In genomic region chr12:119375619-119376018, GRCh38 we compare ENCODE assay signal across 15 cellular contexts. TPM values are rescaled to one million over a fixed set of nuclear protein-coding genes. Genes with fewer than 3 reads are reported as not detected.
DNase-seq lines count a peak whose midpoint lies in the region; ATAC-seq and TF ChIP-seq lines count a peak whose summit lies in the region.
"Had no signal": no experiment of that assay in that cellular context is flagged by ENCODE, and none has a peak within 500 bp of the region (broad histone marks: within the 10 kb centered on the region; RNA-seq: fewer than 3 reads in every experiment).

No MANE protein-coding gene starts in this region.

- H3K4me3 Mint-ChIP-seq in osteocyte (ENCODE audit: unreplicated experiment), result no peak overlapping the region

- H3K9me3 Mint-ChIP-seq in osteocyte (ENCODE audit: unreplicated experiment), result peaks cover 16% of the 10 kb centered on the region

- no peaks in the 10 kb centered on the region for H3K4me1 Mint-ChIP-seq in osteocyte (ENCODE audit: unreplicated experiment)

- no peak overlapping the region for H3K4me3 ChIP-seq in BE2C (ENCODE audit: low read depth, low read length)
- H3K4me3 ChIP-seq: dorsolateral prefrontal cortex had no signal

- no peaks in the 10 kb centered on the region for H3K27me3 Mint-ChIP-seq in osteocyte (ENCODE audit: unreplicated experiment)

- ATAC-seq in GM21515 (IDR thresholded peaks at IDR 0.05; ENCODE audit: unreplicated experiment), result peak; percentile 67

- no peaks in the 10 kb centered on the region for H3K9me3 ChIP-seq in BE2C

- DNase-seq in SIG-M5 treated with dmso at 0.1 percent for 504 hours (lab: John Stamatoyannopoulos, UW; ENCODE audit: unreplicated experiment) (peak; percentile 75), SIG-M5 (lab: John Stamatoyannopoulos, UW) (no peak), UCSD-AML1 (lab: John Stamatoyannopoulos, UW; ENCODE audit: unreplicated experiment) (peak; percentile 51), pons (ENCODE audit: low spot score) (peak; percentile 86), BE2C (no peak), NCI-H1436 (lab: John Stamatoyannopoulos, UW) (no peak), osteocyte (ENCODE audit: extremely low spot score, unreplicated experiment) (no peak)
- DNase-seq: activated CD4-positive, alpha-beta T cell treated with anti-CD3 and anti-CD28 coated beads, Interleukin-2, amount 50 U/mL, for 48 hours; COR-L47; NCI-H146; NCI-H526 treated with DMSO at 0.1 percent for 48 hours; T-helper 9 cell had no signal

- TF ChIP-seq CTCF in BE2C (IDR thresholded peaks at IDR 0.05; ENCODE audit: low read depth, low read length), result no peak
- no peak for TF ChIP-seq CTCF in osteocyte (IDR thresholded peaks at IDR 0.05)

- no peaks in the 10 kb centered on the region for H3K27me3 ChIP-seq in BE2C
- H3K27me3 ChIP-seq: dorsolateral prefrontal cortex had no signal

- H3K36me3 ChIP-seq in BE2C, result no peaks in the 10 kb centered on the region

- no peaks in the 10 kb centered on the region for H3K36me3 Mint-ChIP-seq in osteocyte (ENCODE audit: unreplicated experiment)

- no peak overlapping the region for H3K27ac Mint-ChIP-seq in osteocyte (ENCODE audit: unreplicated experiment)

- H3K4me1 ChIP-seq in BE2C, result no peaks in the 10 kb centered on the region

RNA-seq across cellular contexts. Expression of gene CCDC60, which starts 41.1 kb away (rescaled TPM):
- not detected for polyA plus RNA-seq in BE2C (2012; ENCODE audit: insufficient read depth, insufficient read length, low read depth)
- total RNA-seq in osteocyte, result not detected in 2 replicates
- total RNA-seq: dorsolateral prefrontal cortex, lung microvascular endothelial cell had no signal

Comparison
In these comparisons a context has a peak if more than half of its experiments do, and no peak if none do; other contexts are left out.
1. DNase-seq: peak in SIG-M5 treated with dmso at 0.1 percent for 504 hours (single experiment), UCSD-AML1 (single experiment) and pons (single experiment); none in SIG-M5 (single experiment), BE2C (single experiment), NCI-H1436 (single experiment) and osteocyte (single experiment).